ENCODE assay signal across 19 cellular contexts in genomic region chr7:141043621-141044020, GRCh38. TPM values are rescaled to one million over a fixed set of nuclear protein-coding genes. Genes with fewer than 3 reads are reported as not detected.
DNase-seq lines count a peak whose midpoint lies in the region; ATAC-seq and TF ChIP-seq lines count a peak whose summit lies in the region.
"Had no signal": no experiment of that assay in that cellular context is flagged by ENCODE, and none has a peak within 500 bp of the region (broad histone marks: within the 10 kb centered on the region; RNA-seq: fewer than 3 reads in every experiment).

No MANE protein-coding gene starts in this region.

- H3K4me3 ChIP-seq in body of pancreas, result no peak overlapping the region
- no peak overlapping the region for H3K4me3 ChIP-seq in BE2C (ENCODE audit: low read depth, low read length)
- H3K4me3 ChIP-seq: SJCRH30 had no signal

- TF ChIP-seq POLR2A in body of pancreas (IDR thresholded peaks at IDR 0.05), result no peak

- in situ Hi-C loops in KBM-7 (cut with MboI; ENCODE audit: low pct_unique_long_range_greater_than_20kb, low sequenced_read_pairs), result no loop called here

- H3K27me3 ChIP-seq in body of pancreas (no peaks in the 10 kb centered on the region), BE2C (no peaks in the 10 kb centered on the region)
- H3K27me3 ChIP-seq: SJCRH30 had no signal

- H3K4me1 ChIP-seq in body of pancreas (no peaks in the 10 kb centered on the region), BE2C (no peaks in the 10 kb centered on the region)
- H3K4me1 ChIP-seq: SJCRH30 had no signal

- WGBS in body of pancreas, 2 donors, result 60 to 66% methylated on average over 4 of the region's 4 CpGs

- no peaks in the 10 kb centered on the region for H3K9me3 ChIP-seq in body of pancreas
- H3K9me3 ChIP-seq in BE2C, result no peaks in the 10 kb centered on the region; the same call in 1 of the 2 replicates
- H3K9me3 ChIP-seq: SJCRH30 had no signal

- H3K36me3 ChIP-seq in body of pancreas (replicated peaks in 1 of 2; ENCODE audit: insufficient read depth in 1 of 2, low read depth in 2 of 2) (no peaks in the 10 kb centered on the region), BE2C (no peaks in the 10 kb centered on the region)
- H3K36me3 ChIP-seq: SJCRH30 had no signal

- intact Hi-C loops in body of pancreas (cut with DNase I), result no loop called here

- ATAC-seq in body of pancreas, result no peak

- no peak overlapping the region for H3K27ac ChIP-seq in body of pancreas
- H3K27ac ChIP-seq: RWPE1, SJCRH30 had no signal

- TF ChIP-seq CTCF in body of pancreas (IDR thresholded peaks at IDR 0.05) (no peak), BE2C (IDR thresholded peaks at IDR 0.05; ENCODE audit: low read depth, low read length) (no peak)

- DNase-seq in EH (ENCODE audit: low read depth) (peak; percentile 62), M059J (ENCODE audit: low read depth) (peak; percentile 32), hepatic stellate cell (ENCODE audit: low spot score) (peak; percentile 4), renal cortical epithelial cell (ENCODE audit: low read depth) (peak; percentile 62), body of pancreas (no peak), BE2C (no peak), KBM-7 (no peak), NCI-H1105 (lab: John Stamatoyannopoulos, UW) (no peak)
- DNase-seq: Calu3; CD4-positive, alpha-beta memory T cell; DMS53; NCI-H1417; NCI-H187 treated with DMSO at 0.1 percent for 48 hours; NCI-H2171; NCI-H446 treated with DMSO at 0.1 percent for 48 hours; NCI-H748 treated with DMSO at 0.1 percent for 48 hours; OCI-M1; SJCRH30 had no signal

RNA-seq across cellular contexts. Expression of gene MRPS33, which starts 28.9 kb away (rescaled TPM):
- 12.1 and 53.0 TPM in 2 replicates for total RNA-seq in M059J (2014; rRNA removed; shearing (Covaris generic))
- total RNA-seq in renal cortical epithelial cell, result 44.0 and 51.1 TPM in 2 replicates
- 1 to 10 TPM; 4.6 to 9.9 TPM for total RNA-seq in body of pancreas
- 159 TPM for polyA plus RNA-seq in BE2C (2012; ENCODE audit: insufficient read depth, insufficient read length, low read depth)

RNA-seq across cellular contexts. Expression of gene TMEM178B, which starts 30.2 kb away (rescaled TPM):
- 0.71 and 1.6 TPM in 2 replicates for total RNA-seq in M059J (2014; rRNA removed; shearing (Covaris generic))
- 29.7 and 87.0 TPM in 2 replicates for total RNA-seq in renal cortical epithelial cell
- 10 to 100 TPM in 1 of 2 donors, 1 to 10 TPM in 1; 1.0 to 11.9 TPM for total RNA-seq in body of pancreas
- 12.2 TPM for polyA plus RNA-seq in BE2C (2012; ENCODE audit: insufficient read depth, insufficient read length, low read depth)

Comparison
In these comparisons a context has a peak if more than half of its experiments do, and no peak if none do; other contexts are left out.
1. DNase-seq: peak in EH (single experiment), M059J (single experiment), hepatic stellate cell (single experiment) and renal cortical epithelial cell (single experiment); none in body of pancreas (0 of 4), BE2C (single experiment), KBM-7 (single experiment) and NCI-H1105 (single experiment).